Comparison of ENCODE assay signal across 27 cellular contexts in genomic region chr16:54245788-54246453, GRCh38. TPM values are rescaled to one million over a fixed set of nuclear protein-coding genes. Genes with fewer than 3 reads are reported as not detected.
DNase-seq lines count a peak whose midpoint lies in the region; ATAC-seq, FAIRE-seq and TF ChIP-seq lines count a peak whose summit lies in the region.
"Had no signal": no experiment of that assay in that cellular context is flagged by ENCODE, and none has a peak within 500 bp of the region (broad histone marks: within the 10 kb centered on the region; RNA-seq: fewer than 3 reads in every experiment).

No MANE protein-coding gene starts in this region.

- intact Hi-C loops in HepG2 (cut with micrococcal nuclease; ENCODE audit: unreplicated experiment): no loop called here
- intact Hi-C loops in right lobe of liver (cut with DNase I): no loop called here

- H3K27ac ChIP-seq in HepG2 (ENCODE audit: extremely low read length, insufficient read depth, low read length) (no peak overlapping the region), right lobe of liver (no peak overlapping the region), H1 (ENCODE audit: low read depth, low read length) (no peak overlapping the region)
- H3K27ac ChIP-seq: BLaER1 treated with 17β-estradiol and CSF1 and Interleukin-3, amounts not matched to agents 10 nM and 100 nM; SJCRH30 had no signal

- TF ChIP-seq EP300 in HepG2 (IDR thresholded peaks at IDR 0.05; ENCODE audit: low read depth in 2 of 2, low read length in 2 of 2) (no peak), HepG2 (CRISPR knock-in tag; IDR thresholded peaks at IDR 0.05; ENCODE audit: borderline replicate concordance) (no peak), H1 (IDR thresholded peaks at IDR 0.05; ENCODE audit: borderline replicate concordance in 1 of 2, low read depth in 2 of 2, low read length in 2 of 2) (no peak)

- POLR2A ChIA-PET in HepG2 (lab: Yijun Ruan, JAX) (no interaction called here), H1 (lab: Charles Lee; ENCODE audit: partially characterized antibody) (no interaction called here)

- H3K9ac ChIP-seq in HepG2 (ENCODE audit: insufficient read depth, low read depth, low read length) (no peak overlapping the region), H1 (replicated peaks in 1 of 4; ENCODE audit: extremely low read depth in 1 of 4, low read depth in 3 of 4, low read length in 3 of 4) (no peak overlapping the region)
- H3K9ac ChIP-seq: BLaER1 treated with 17β-estradiol and CSF1 and Interleukin-3, amounts not matched to agents 10 nM and 100 nM had no signal

- peak overlapping the region; percentile 57; the same call in 1 of the 2 replicates for H2AK5ac ChIP-seq in H1 (ENCODE audit: low read depth, low read length)

- H2AFZ ChIP-seq in HepG2 (ENCODE audit: low read length) (no peak overlapping the region), H1 (ENCODE audit: low read length) (no peak overlapping the region)

- H2BK5ac ChIP-seq in H1 (ENCODE audit: low read depth, low read length): no peak overlapping the region

- H4K8ac ChIP-seq in H1 (ENCODE audit: extremely low read depth, insufficient read depth, low read length): no peak overlapping the region

- BruUV-seq in HepG2 (replicated peaks; lab: Mats Ljungman, UMichigan): no TSS peak

- H3K79me2 ChIP-seq in HepG2 (ENCODE audit: insufficient read depth, low read length): no peaks in the 10 kb centered on the region
- H3K79me2 ChIP-seq in H1 (ENCODE audit: control insufficient read depth in 1 of 2, insufficient read depth in 2 of 2, low read length in 2 of 2): no peaks in the 10 kb centered on the region

- no peak overlapping the region for H4K5ac ChIP-seq in H1 (ENCODE audit: insufficient read length, low read depth, low read length)

- 95% methylated on average over 4 of the region's 4 CpGs for WGBS in HepG2 (ENCODE audit: low lambda C conversion rate)
- 88% methylated on average over 3 of the region's 4 CpGs for WGBS in right lobe of liver (ENCODE audit: insufficient coverage, low coverage, low lambda C conversion rate, missing lambda C conversion rate)
- 87% methylated on average over 4 of the region's 4 CpGs; no CpG with 5 or more reads in 1 of the 2 experiments for WGBS in H1 (ENCODE audit: extremely low coverage in 1 of 2, insufficient coverage in 1 of 2, insufficient read length in 1 of 2, insufficient replicate concordance in 2 of 2, low coverage in 1 of 2, low lambda C conversion rate in 2 of 2, missing lambda C conversion rate in 1 of 2), 2 experiments

- no peak for TF ChIP-seq RAD21 in HepG2 (CRISPR knock-in tag; IDR thresholded peaks at IDR 0.05)
- TF ChIP-seq RAD21 in H1 (IDR thresholded peaks at IDR 0.05 in 1 of 2, conservative IDR thresholded peaks at IDR 0.05 in 1 of 2; ENCODE audit: low read depth in 2 of 2, low read length in 2 of 2): no peak

- in situ Hi-C loops in HepG2 (cut with HindIII; ENCODE audit: extremely low pct_ligation_motif_present, low pct_unique_long_range_greater_than_20kb): no loop called here

- 0 out of 2 replicates have a peak, but pooled peaks cover 3% of the 10 kb centered on the region for H3K23me2 ChIP-seq in H1 (ENCODE audit: low read depth, low read length)

- peak overlapping the region; percentile 75; the same call in 1 of the 2 replicates for H2BK12ac ChIP-seq in H1 (ENCODE audit: low read depth, low read length)

- no peak overlapping the region for H3K23ac ChIP-seq in H1 (ENCODE audit: insufficient read length)

- no peak for ATAC-seq in HepG2
- no peak for ATAC-seq in right lobe of liver
- no peak for ATAC-seq in GM21619 (IDR thresholded peaks at IDR 0.05; ENCODE audit: unreplicated experiment)
- no peak for ATAC-seq in GM19455 (IDR thresholded peaks at IDR 0.05; ENCODE audit: unreplicated experiment)
- ATAC-seq: Right ventricle myocardium inferior, SK-N-SH treated with all-trans-retinoic acid at 6 μM for 48 hours had no signal

- no peak overlapping the region for H2BK120ac ChIP-seq in H1 (replicated peaks; ENCODE audit: low read depth, low read length)

- no peak overlapping the region for H3K18ac ChIP-seq in H1 (ENCODE audit: extremely low read depth, low read length)

- no peak overlapping the region for H2BK15ac ChIP-seq in H1 (ENCODE audit: low read length)

- H2BK20ac ChIP-seq in H1 (ENCODE audit: low read length): peak overlapping the region; percentile 91; the same call in 1 of the 2 replicates

- no peaks in the 10 kb centered on the region for H4K20me1 ChIP-seq in HepG2 (ENCODE audit: insufficient read depth, low read length)
- peaks cover 0 to 1% of the 10 kb centered on the region in 2 experiments for H4K20me1 ChIP-seq in H1 (replicated peaks in 1 of 2; ENCODE audit: control insufficient read depth in 1 of 2, insufficient read depth in 2 of 2, low read length in 2 of 2)
- H4K20me1 ChIP-seq: BLaER1 treated with 17β-estradiol and CSF1 and Interleukin-3, amounts not matched to agents 10 nM and 100 nM had no signal

- CTCF ChIA-PET in HepG2 (lab: Yijun Ruan, JAX; ENCODE audit: low intra/inter-chr PET ratio, low total read pairs) (no interaction called here), H1 (lab: Charles Lee; ENCODE audit: partially characterized antibody) (interaction anchor here (1.2 kb wide), 1 partner anchor 757 kb away, joined by 3 read pairs; no protein-coding TSS in a partner anchor)

- H3K27me3 ChIP-seq in HepG2 (ENCODE audit: control insufficient read depth in 1 of 2, insufficient read depth in 2 of 2, low read length in 2 of 2) (peaks cover 4 to 17% of the 10 kb centered on the region in 2 experiments; a peak in 2 of 5 replicates), right lobe of liver (no peaks in the 10 kb centered on the region), H1 (replicated peaks in 1 of 4; ENCODE audit: control insufficient read depth in 3 of 4, extremely low read depth in 1 of 4, insufficient read depth in 3 of 4, low read length in 3 of 4) (no peaks in the 10 kb centered on the region)
- H3K27me3 ChIP-seq: SJCRH30 had no signal

- H3K14ac ChIP-seq in H1 (ENCODE audit: insufficient read length): no peak overlapping the region

- peaks cover 27% of the 10 kb centered on the region for H3K4me1 ChIP-seq in HepG2 (ENCODE audit: insufficient read depth, low read length)
- H3K4me1 ChIP-seq in right lobe of liver: no peaks in the 10 kb centered on the region
- no peaks in the 10 kb centered on the region; a peak in 1 of 7 replicates for H3K4me1 ChIP-seq in H1 (replicated peaks in 1 of 4; ENCODE audit: control insufficient read depth in 3 of 4, insufficient read depth in 4 of 4, low read length in 3 of 4)
- H3K4me1 ChIP-seq: SJCRH30 had no signal

- H3K79me1 ChIP-seq in H1 (ENCODE audit: low read depth, low read length): no peaks in the 10 kb centered on the region

- peak overlapping the region; percentile 51 for H4K91ac ChIP-seq in H1 (replicated peaks; ENCODE audit: insufficient read length, low read length)

- H3K4me2 ChIP-seq in HepG2 (ENCODE audit: low read depth, low read length) (no peak overlapping the region), H1 (ENCODE audit: insufficient read depth in 1 of 2, low read depth in 2 of 2, low read length in 2 of 2) (no peak overlapping the region)

- no peak for FAIRE-seq in HepG2 (lab: Jason Lieb, UNC)
- FAIRE-seq in H1 (lab: Jason Lieb, UNC): no peak
- FAIRE-seq: A204.1, D721Med, GM12891 had no signal

- H3K4ac ChIP-seq in H1 (replicated peaks; ENCODE audit: insufficient read length, low read depth, low read length): no peak overlapping the region

- TF ChIP-seq POLR2A in HepG2 (IDR thresholded peaks at IDR 0.05; ENCODE audit: insufficient read depth in 1 of 2, low read depth in 2 of 2, low read length in 2 of 2) (no peak), right lobe of liver (IDR thresholded peaks at IDR 0.05) (no peak), H1 (IDR thresholded peaks at IDR 0.05; ENCODE audit: control extremely low read depth in 1 of 2, low read depth in 2 of 2, low read length in 2 of 2) (no peak)

- H3K56ac ChIP-seq in H1 (replicated peaks; ENCODE audit: insufficient read length, low read depth, low read length): no peak overlapping the region

- DNase-seq in HepG2 (ENCODE audit: low spot score): no peak
- no peak for DNase-seq in right lobe of liver
- DNase-seq in NAMALWA (ENCODE audit: low spot score): peak; percentile 12
- DNase-seq in H1 (ENCODE audit: low read depth in 1 of 2, low spot score in 2 of 2): no peak
- DNase-seq in HCEC 1CT: no peak
- DNase-seq: AML-193; CD4-positive, alpha-beta T cell; EL; GDM1; H7; Kasumi-1; NCI-H1105 treated with DMSO at 0.1 percent for 48 hours; NCI-H146; NCI-H2029; NCI-H446; NCI-H524 treated with DMSO at 0.1 percent for 48 hours; NCI-H774; SJCRH30 had no signal

- no peaks in the 10 kb centered on the region for H3K36me3 ChIP-seq in HepG2 (replicated peaks in 1 of 2; ENCODE audit: control insufficient read depth in 1 of 2, insufficient read depth in 2 of 2, low read length in 2 of 2)
- H3K36me3 ChIP-seq in right lobe of liver: no peaks in the 10 kb centered on the region
- no peaks in the 10 kb centered on the region for H3K36me3 ChIP-seq in H1 (ENCODE audit: control insufficient read depth in 2 of 4, insufficient read depth in 4 of 4, low read length in 3 of 4)
- H3K36me3 ChIP-seq: BLaER1 treated with 17β-estradiol and CSF1 and Interleukin-3, amounts not matched to agents 10 nM and 100 nM; SJCRH30 had no signal

- H3K9me3 ChIP-seq in HepG2 (ENCODE audit: low read length) (0 out of 2 replicates have a peak, but pooled peaks cover 4% of the 10 kb centered on the region), right lobe of liver (no peaks in the 10 kb centered on the region), H1 (ENCODE audit: insufficient read depth in 2 of 2, low read depth in 1 of 2, low read length in 1 of 2) (no peaks in the 10 kb centered on the region)
- H3K9me3 ChIP-seq: BLaER1 treated with 17β-estradiol and CSF1 and Interleukin-3, amounts not matched to agents 10 nM and 100 nM; SJCRH30 had no signal

- no peak for TF ChIP-seq CTCF in HepG2 (CRISPR knock-in tag; IDR thresholded peaks at IDR 0.05)
- TF ChIP-seq CTCF in right lobe of liver (IDR thresholded peaks at IDR 0.05): no peak
- TF ChIP-seq CTCF in H1 (IDR thresholded peaks at IDR 0.05; ENCODE audit: control extremely low read depth in 1 of 3, insufficient read depth in 1 of 3, low read depth in 1 of 3, low read length in 3 of 3): no peak

- H3K4me3 ChIP-seq in HepG2 (replicated peaks in 1 of 3; ENCODE audit: insufficient read depth in 1 of 3, low read depth in 2 of 3, low read length in 3 of 3) (no peak overlapping the region), right lobe of liver (no peak overlapping the region), H1 (ENCODE audit: extremely low read depth in 1 of 4, insufficient read depth in 2 of 4, low read depth in 3 of 4, low read length in 4 of 4) (no peak overlapping the region)
- H3K4me3 ChIP-seq: BLaER1 treated with 17β-estradiol and CSF1 and Interleukin-3, amounts not matched to agents 10 nM and 100 nM; SJCRH30 had no signal

RNA-seq across cellular contexts. Expression of gene IRX3, which starts 40.7 kb away (rescaled TPM):
- total RNA-seq in HepG2 (2016; rRNA removed; fragmentation: Illumina TruSeq; extraction: Trizol): 10.0 and 16.4 TPM in 2 replicates
- total RNA-seq in HepG2 (2016; cell fraction: cytosol; rRNA removed; fragmentation: Illumina TruSeq; extraction: Trizol; ENCODE audit: low read depth): 6.5 and 10.3 TPM in 2 replicates
- 9.4 and 16.4 TPM in 2 replicates for total RNA-seq in HepG2 (2016; cell fraction: insoluble cytoplasmic fraction; rRNA removed; fragmentation: Illumina TruSeq; extraction: Trizol)
- 11.6 and 16.3 TPM in 2 replicates for total RNA-seq in HepG2 (2016; cell fraction: membrane; rRNA removed; fragmentation: Illumina TruSeq; extraction: Trizol)
- total RNA-seq in HepG2 (2016; cell fraction: nucleus; rRNA removed; fragmentation: Illumina TruSeq; extraction: Trizol): 7.9 TPM in 2 replicates
- polyA plus RNA-seq in HepG2 (2011; rRNA removed): 9.2 and 11.5 TPM in 2 replicates
- polyA plus RNA-seq in HepG2 (2011; cell fraction: cytosol; rRNA removed): 8.9 and 15.1 TPM in 2 replicates
- polyA plus RNA-seq in HepG2 (2011; cell fraction: nucleus; rRNA removed): 24.5 and 27.5 TPM in 2 replicates
- 17.0 and 17.3 TPM in 2 replicates for polyA plus RNA-seq in HepG2 (2012)
- 8.2 and 10.6 TPM in 2 replicates for polyA plus RNA-seq in HepG2 (2016; cell fraction: cytosol; fragmentation: Illumina TruSeq; extraction: Trizol; ENCODE audit: low read depth)
- polyA plus RNA-seq in HepG2 (2016; cell fraction: insoluble cytoplasmic fraction; fragmentation: Illumina TruSeq; extraction: Trizol; ENCODE audit: low read depth): 24.9 and 27.8 TPM in 2 replicates
- 13.8 and 17.4 TPM in 2 replicates for polyA plus RNA-seq in HepG2 (2016; cell fraction: membrane; fragmentation: Illumina TruSeq; extraction: Trizol; ENCODE audit: low read depth)
- polyA plus RNA-seq in HepG2 (2016; cell fraction: nucleus; fragmentation: Illumina TruSeq; extraction: Trizol; ENCODE audit: insufficient read depth, low read depth): 19.5 and 21.3 TPM in 2 replicates
- polyA minus RNA-seq in HepG2 (2011; rRNA and poly(A)+ RNA removed; ENCODE audit: low replicate concordance): 3.2 and 12.8 TPM in 2 replicates
- 11.8 and 14.5 TPM in 2 replicates for polyA minus RNA-seq in HepG2 (2011; cell fraction: cytosol; rRNA and poly(A)+ RNA removed)
- 11.8 and 12.5 TPM in 2 replicates for polyA minus RNA-seq in HepG2 (2011; cell fraction: nucleus; rRNA and poly(A)+ RNA removed)
- 1 to 10 TPM in 1 of 6 experiments, under 1 TPM in 5; 0.25 to 1.3 (median 0.61) TPM for total RNA-seq in right lobe of liver
- total RNA-seq in H1 (2021; fragmentation: NEBNext Ultra II Directional; extraction: Animal tissue kit (Norgen Biotek cat#: 25700)): 1.6 and 2.9 TPM in 2 replicates
- polyA plus RNA-seq in H1 (2011; rRNA removed): 0.50 and 1.7 TPM in 2 replicates
- 1.6 TPM for polyA plus RNA-seq in H1 (2011; cell fraction: cytosol; rRNA removed)
- 1.5 TPM for polyA plus RNA-seq in H1 (2011; cell fraction: nucleus; rRNA removed)
- 1.2 to 1.8 TPM (median 1.5 TPM) in 4 replicates for polyA plus RNA-seq in H1 (2012, experiment 1 of 2)
- polyA plus RNA-seq in H1 (2012, experiment 2 of 2): 1.2 TPM
- polyA plus RNA-seq in H1 (2013, experiment 1 of 2): 1.6 TPM
- 2.4 TPM for polyA plus RNA-seq in H1 (2013, experiment 2 of 2)
- polyA minus RNA-seq in H1 (2011; rRNA and poly(A)+ RNA removed): 0.13 TPM in 1 of 2 replicates, not detected in the other
- 2.6 TPM for polyA minus RNA-seq in H1 (2011; cell fraction: cytosol; rRNA and poly(A)+ RNA removed)
- polyA minus RNA-seq in H1 (2011; cell fraction: nucleus; rRNA and poly(A)+ RNA removed): 1.8 TPM
- total RNA-seq: CD4-positive, alpha-beta T cell had no signal
- polyA plus RNA-seq: IgD-negative memory B cell had no signal
